1 cellular context compared by ENCODE assay signal in the genomic region with DNA sequence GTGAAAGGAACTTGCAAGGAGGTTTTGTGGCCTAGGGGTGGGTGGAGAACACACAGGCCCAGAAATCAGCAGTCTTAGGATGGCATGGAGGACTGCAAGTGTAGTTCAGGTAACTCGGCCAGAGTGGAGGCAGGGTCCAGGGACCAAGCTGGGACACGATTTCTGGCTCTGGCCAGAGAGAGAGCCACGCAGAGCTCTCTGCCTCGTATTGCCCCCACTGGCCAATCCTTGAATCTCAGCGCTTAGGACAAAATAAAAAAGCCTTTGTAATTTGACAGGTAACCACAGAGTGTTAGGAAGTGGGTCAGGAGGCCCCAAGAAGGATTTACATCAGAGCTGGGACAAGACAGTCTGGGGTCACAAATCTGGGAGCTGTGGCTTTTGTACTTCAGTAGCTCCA.
TF ChIP-seq lines count a peak whose summit lies in the region.

No MANE protein-coding gene starts in this region.

TF ChIP-seq in H1, 55 proteins besides CTCF, POLR2A, EP300 and RAD21 (continued from another document):
- TF ChIP-seq SP2 (IDR thresholded peaks at IDR 0.05; ENCODE audit: low read length) (no peak), TEAD4 (IDR thresholded peaks at IDR 0.05; ENCODE audit: low read depth, low read length) (no peak), BRCA1 (IDR thresholded peaks at IDR 0.05; ENCODE audit: low read depth, low read length) (no peak), RNF2 (IDR thresholded peaks at IDR 0.05; ENCODE audit: borderline replicate concordance, low read depth, low read length, missing control alignments, poor library complexity, severe bottlenecking) (no peak), TAF7 (optimal IDR thresholded peaks at IDR 0.05; ENCODE audit: borderline replicate concordance, low read depth, low read length) (no peak), TCF12 (IDR thresholded peaks at IDR 0.05; ENCODE audit: low read depth, low read length) (no peak), KDM5A (IDR thresholded peaks at IDR 0.05; ENCODE audit: low read length) (no peak), CHD1 (IDR thresholded peaks at IDR 0.05; ENCODE audit: low read depth, low read length) (no peak)
